Comparison of ENCODE assay signal across 24 cellular contexts in the genomic region with DNA sequence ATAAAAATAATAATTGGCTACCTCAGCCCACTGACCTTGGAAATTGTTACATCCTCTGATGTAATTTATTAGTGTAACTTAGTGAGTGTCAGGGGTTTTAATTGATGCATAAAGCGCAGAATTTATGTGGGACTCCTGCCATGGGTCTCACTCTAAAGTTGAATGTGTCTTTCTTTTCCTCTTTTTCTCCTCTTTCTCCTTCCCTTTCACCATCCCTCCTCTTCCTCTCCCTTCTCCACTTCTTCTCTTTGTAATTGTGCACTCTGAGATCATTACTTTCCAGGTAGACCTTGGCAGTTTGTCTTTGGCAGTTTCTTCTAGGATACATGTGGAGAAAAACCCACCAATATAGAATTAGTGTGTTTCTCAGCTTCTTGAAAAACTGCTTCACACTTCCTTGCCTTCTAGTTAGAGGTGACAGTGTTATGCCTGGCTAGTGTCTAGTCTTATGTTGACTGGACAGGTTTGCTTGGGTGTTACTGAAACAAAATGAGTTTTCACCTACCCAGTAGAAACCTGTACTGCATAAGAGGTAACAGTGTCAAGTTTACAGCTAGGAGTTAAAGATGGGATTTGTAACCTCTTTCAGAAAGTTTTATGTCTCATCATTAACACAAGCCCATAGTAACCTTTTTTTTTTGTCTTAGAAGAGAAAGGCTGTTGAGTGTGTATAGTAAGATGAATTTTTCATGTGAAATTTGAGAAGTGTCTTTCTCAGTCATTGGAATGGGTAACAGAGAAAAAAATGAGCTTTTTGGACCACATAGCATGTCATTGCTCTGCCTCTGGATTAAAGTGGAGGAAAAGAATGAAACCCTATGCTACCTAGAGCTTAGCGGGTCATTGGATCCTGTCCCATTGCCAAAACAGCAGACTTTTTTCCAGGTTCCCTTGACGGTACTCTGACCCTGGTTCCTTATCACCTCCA. TPM values are rescaled to one million over a fixed set of nuclear protein-coding genes. Genes with fewer than 3 reads are reported as not detected.
DNase-seq lines count a peak whose midpoint lies in the region; ATAC-seq and TF ChIP-seq lines count a peak whose summit lies in the region.
"Had no signal": no experiment of that assay in that cellular context is flagged by ENCODE, and none has a peak within 500 bp of the region (broad histone marks: within the 10 kb centered on the region; RNA-seq: fewer than 3 reads in every experiment).

No MANE protein-coding gene starts in this region.

- H3K4me3 Mint-ChIP-seq in activated CD4-positive, alpha-beta T cell treated with anti-CD3 and anti-CD28 coated beads for 36 hours = no peak overlapping the region
- no peak overlapping the region for H3K4me3 Mint-ChIP-seq in naive thymus-derived CD8-positive, alpha-beta T cell
- H3K4me3 Mint-ChIP-seq: activated CD4-positive, alpha-beta T cell treated with anti-CD3 and anti-CD28 coated beads, Interleukin-2, amount 10 ng/mL, durations not matched to agents 7 days and 5 days; activated CD8-positive, alpha-beta memory T cell treated with anti-CD3 and anti-CD28 coated beads, Interleukin-2, amount 10 ng/mL, durations not matched to agents 7 days and 5 days; dendritic cell treated with granulocyte-macrophage colony-stimulating factor and Interleukin-4, amounts not matched to agents 40 ng/mL and 50 ng/mL, for 4 days; stimulated activated naive CD8-positive, alpha-beta T cell treated with anti-CD3 and anti-CD28 coated beads, Interleukin-15, amount 100 ng/mL, for 72 hours had no signal

- in situ Hi-C loops in gastrocnemius medialis (cut with MboI; ENCODE audit: low sequenced_read_pairs in 4 of 4) = no loop called here

- ATAC-seq in activated CD4-positive, alpha-beta T cell treated with anti-CD3 and anti-CD28 coated beads for 36 hours = peak; percentile 57
- ATAC-seq in Right ventricle myocardium superior (ENCODE audit: poor library complexity) = no peak
- ATAC-seq in gastrocnemius medialis = no peak
- no peak for ATAC-seq in naive thymus-derived CD8-positive, alpha-beta T cell
- ATAC-seq: activated CD8-positive, alpha-beta memory T cell treated with anti-CD3 and anti-CD28 coated beads, Interleukin-2, amount 10 ng/mL, durations not matched to agents 7 days and 5 days; activated naive CD4-positive, alpha-beta T cell treated with anti-CD3 and anti-CD28 coated beads, Interleukin-2, amount 50 U/mL, for 72 hours; stimulated activated naive CD8-positive, alpha-beta T cell treated with anti-CD3 and anti-CD28 coated beads, Interleukin-15, amount 100 ng/mL, for 72 hours had no signal

- H3K27me3 ChIP-seq in gastrocnemius medialis = no peaks in the 10 kb centered on the region
- H3K27me3 ChIP-seq: Peyer's patch had no signal

- H3K27ac ChIP-seq in gastrocnemius medialis = no peak overlapping the region
- H3K27ac ChIP-seq: left ventricle myocardium inferior, Peyer's patch, skin epidermis, VCaP had no signal

- no peak for TF ChIP-seq POLR2A in gastrocnemius medialis (IDR thresholded peaks at IDR 0.05)

- H3K4me1 ChIP-seq in gastrocnemius medialis = no peaks in the 10 kb centered on the region

- POLR2A ChIA-PET in activated CD4-positive, alpha-beta T cell treated with anti-CD3 and anti-CD28 coated beads for 36 hours (lab: Charles Lee) = no interaction called here
- POLR2A ChIA-PET in naive thymus-derived CD8-positive, alpha-beta T cell (lab: Charles Lee) = interaction anchor here (1.0 kb wide), 1 partner anchor 19 kb away, joined by 3 read pairs; a partner anchor contains a TSS

- TF ChIP-seq CTCF in gastrocnemius medialis (IDR thresholded peaks at IDR 0.05 in 4 of 5, conservative IDR thresholded peaks at IDR 0.05 in 1 of 5) = no peak

- H3K9me3 Mint-ChIP-seq in activated CD4-positive, alpha-beta T cell treated with anti-CD3 and anti-CD28 coated beads for 36 hours (ENCODE audit: low read depth) = no peaks in the 10 kb centered on the region
- H3K9me3 Mint-ChIP-seq in naive thymus-derived CD8-positive, alpha-beta T cell = no peaks in the 10 kb centered on the region
- H3K9me3 Mint-ChIP-seq: activated CD4-positive, alpha-beta T cell treated with anti-CD3 and anti-CD28 coated beads, Interleukin-2, amount 10 ng/mL, durations not matched to agents 7 days and 5 days; activated naive CD4-positive, alpha-beta T cell treated with anti-CD3 and anti-CD28 coated beads, Interleukin-2, amount 50 U/mL, for 72 hours; dendritic cell treated with granulocyte-macrophage colony-stimulating factor and Interleukin-4, amounts not matched to agents 40 ng/mL and 50 ng/mL, for 4 days; H9; stimulated activated naive CD8-positive, alpha-beta T cell treated with anti-CD3 and anti-CD28 coated beads, Interleukin-15, amount 100 ng/mL, for 72 hours had no signal

- H3K4me1 Mint-ChIP-seq in activated CD4-positive, alpha-beta T cell treated with anti-CD3 and anti-CD28 coated beads for 36 hours = peaks cover 35% of the 10 kb centered on the region
- peaks cover 12 to 39% (median 24%) of the 10 kb centered on the region in 4 donors for H3K4me1 Mint-ChIP-seq in naive thymus-derived CD8-positive, alpha-beta T cell
- H3K4me1 Mint-ChIP-seq: activated CD8-positive, alpha-beta memory T cell treated with anti-CD3 and anti-CD28 coated beads, Interleukin-2, amount 10 ng/mL, durations not matched to agents 7 days and 5 days had no signal

- no peak overlapping the region for H3K27ac Mint-ChIP-seq in activated CD4-positive, alpha-beta T cell treated with anti-CD3 and anti-CD28 coated beads for 36 hours
- peak overlapping the region in 1 of 10 donors; percentile 19 for H3K27ac Mint-ChIP-seq in naive thymus-derived CD8-positive, alpha-beta T cell
- H3K27ac Mint-ChIP-seq: activated CD4-positive, alpha-beta T cell treated with anti-CD3 and anti-CD28 coated beads, Interleukin-2, amount 10 ng/mL, durations not matched to agents 7 days and 5 days; activated CD8-positive, alpha-beta memory T cell treated with anti-CD3 and anti-CD28 coated beads, Interleukin-2, amount 10 ng/mL, durations not matched to agents 7 days and 5 days; activated naive CD4-positive, alpha-beta T cell treated with anti-CD3 and anti-CD28 coated beads, Interleukin-2, amount 50 U/mL, for 72 hours; dendritic cell treated with granulocyte-macrophage colony-stimulating factor and Interleukin-4, amounts not matched to agents 40 ng/mL and 50 ng/mL, for 4 days; H9; stimulated activated naive CD8-positive, alpha-beta T cell treated with anti-CD3 and anti-CD28 coated beads, Interleukin-15, amount 100 ng/mL, for 72 hours had no signal

- H3K9me3 ChIP-seq in gastrocnemius medialis = no peaks in the 10 kb centered on the region
- H3K9me3 ChIP-seq: left ventricle myocardium inferior, Peyer's patch had no signal

- intact Hi-C loops in activated CD4-positive, alpha-beta T cell treated with anti-CD3 and anti-CD28 coated beads for 36 hours (cut with DNase I, micrococcal nuclease) = no loop called here
- intact Hi-C loops in Right ventricle myocardium superior (cut with DNase I) = no loop called here
- intact Hi-C loops in gastrocnemius medialis (cut with DNase I; ENCODE audit: low total_unique reads) = no loop called here

- no peaks in the 10 kb centered on the region for H3K36me3 ChIP-seq in gastrocnemius medialis
- H3K36me3 ChIP-seq: left ventricle myocardium inferior, Peyer's patch had no signal

- no peaks in the 10 kb centered on the region for H3K36me3 Mint-ChIP-seq in activated CD4-positive, alpha-beta T cell treated with anti-CD3 and anti-CD28 coated beads for 36 hours (ENCODE audit: low read depth)
- no peaks in the 10 kb centered on the region for H3K36me3 Mint-ChIP-seq in naive thymus-derived CD8-positive, alpha-beta T cell
- H3K36me3 Mint-ChIP-seq: activated CD8-positive, alpha-beta memory T cell treated with anti-CD3 and anti-CD28 coated beads, Interleukin-2, amount 10 ng/mL, durations not matched to agents 7 days and 5 days had no signal

- no peak for DNase-seq in activated CD4-positive, alpha-beta T cell treated with anti-CD3 and anti-CD28 coated beads for 36 hours
- no peak for DNase-seq in activated CD4-positive, alpha-beta T cell treated with anti-CD3 and anti-CD28 coated beads, Interleukin-2, amount 50 U/mL, for 4 hours
- DNase-seq in NCI-H69 (lab: John Stamatoyannopoulos, UW) = peak; percentile 48
- DNase-seq in fibroblast of peridontal ligament (ENCODE audit: extremely low read depth) = peak; percentile 59
- no peak for DNase-seq in Right ventricle myocardium superior
- DNase-seq in gastrocnemius medialis = no peak
- DNase-seq in naive thymus-derived CD8-positive, alpha-beta T cell = no peak
- DNase-seq in dermis blood vessel endothelial cell = no peak
- DNase-seq: activated CD4-positive, alpha-beta T cell treated with anti-CD3 and anti-CD28 coated beads, Interleukin-2, amount 10 ng/mL, durations not matched to agents 7 days and 5 days; activated CD8-positive, alpha-beta memory T cell treated with anti-CD3 and anti-CD28 coated beads, Interleukin-2, amount 10 ng/mL, durations not matched to agents 7 days and 5 days; anterior cingulate cortex; DMS53; H9; Karpas-422; left ventricle myocardium inferior; NCI-H1436 treated with DMSO at 0.1 percent for 48 hours; Peyer's patch; SIG-M5; stimulated activated naive CD8-positive, alpha-beta T cell treated with anti-CD3 and anti-CD28 coated beads, Interleukin-15, amount 100 ng/mL, for 72 hours; T-helper 9 cell had no signal

- no peak overlapping the region for H3K4me3 ChIP-seq in gastrocnemius medialis
- H3K4me3 ChIP-seq: left ventricle myocardium inferior, Peyer's patch, skin epidermis had no signal

- peaks cover 14% of the 10 kb centered on the region for H3K27me3 Mint-ChIP-seq in activated CD4-positive, alpha-beta T cell treated with anti-CD3 and anti-CD28 coated beads for 36 hours
- H3K27me3 Mint-ChIP-seq in naive thymus-derived CD8-positive, alpha-beta T cell = peaks cover 0 to 30% (median 8%) of the 10 kb centered on the region in 5 donors
- H3K27me3 Mint-ChIP-seq: dendritic cell treated with granulocyte-macrophage colony-stimulating factor and Interleukin-4, amounts not matched to agents 40 ng/mL and 50 ng/mL, for 4 days had no signal

- CTCF ChIA-PET in activated CD4-positive, alpha-beta T cell treated with anti-CD3 and anti-CD28 coated beads for 36 hours (lab: Charles Lee) = interaction anchor here (0.6 kb wide), 1 partner anchor 16 kb away, joined by 5 read pairs; no protein-coding TSS in a partner anchor

RNA-seq across cellular contexts. Expression of a gene that starts 18.6 kb away (rescaled TPM):
- total RNA-seq in activated CD4-positive, alpha-beta T cell treated with anti-CD3 and anti-CD28 coated beads for 36 hours = 1 to 10 TPM; 2.2 to 3.8 TPM
- total RNA-seq in Right ventricle myocardium superior = 4.2 TPM
- 1 to 10 TPM; 2.5 to 5.8 (median 4.2) TPM for total RNA-seq in gastrocnemius medialis
- 10 to 100 TPM; 13.1 to 14.1 TPM for total RNA-seq in naive thymus-derived CD8-positive, alpha-beta T cell
- polyA plus RNA-seq in naive thymus-derived CD8-positive, alpha-beta T cell = 1 to 10 TPM in 2 of 3 donors, under 1 TPM in 1; 0.91 to 1.9 (median 1.0) TPM
- 12.4 and 25.5 TPM in 2 replicates for total RNA-seq in dermis blood vessel endothelial cell

Comparison
In these comparisons a context has a peak if more than half of its experiments do, and no peak if none do; other contexts are left out.
1. DNase-seq: peak in NCI-H69 (single experiment) and fibroblast of peridontal ligament (single experiment); none in activated CD4-positive, alpha-beta T cell treated with anti-CD3 and anti-CD28 coated beads for 36 hours (single experiment), activated CD4-positive, alpha-beta T cell treated with anti-CD3 and anti-CD28 coated beads, Interleukin-2, amount 50 U/mL, for 4 hours (0 of 2), Right ventricle myocardium superior (single experiment), gastrocnemius medialis (0 of 2), naive thymus-derived CD8-positive, alpha-beta T cell (0 of 10) and dermis blood vessel endothelial cell (single experiment).